Comparison of ENCODE assay signal across 1 cellular context in genomic region chr19:35232912-35233311, GRCh38.
TF ChIP-seq lines count a peak whose summit lies in the region.

No MANE protein-coding gene starts in this region.

TF ChIP-seq in HepG2, 621 proteins besides CTCF, POLR2A, EP300 and RAD21:
- TF ChIP-seq TCF12 (IDR thresholded peaks at IDR 0.05) (no peak), TCF12 (CRISPR knock-in tag; IDR thresholded peaks at IDR 0.05) (no peak), ARID3A (IDR thresholded peaks at IDR 0.05; ENCODE audit: low read depth, low read length) (no peak), HNF4A (CRISPR knock-in tag; IDR thresholded peaks at IDR 0.05) (0 out of 2 replicates have a peak, but pooled peaks have one; percentile 18), NR2F1 (CRISPR knock-in tag; IDR thresholded peaks at IDR 0.05) (0 out of 4 replicates have a peak, but pooled peaks have one; percentile 30 to 32), SIX1 (CRISPR knock-in tag; IDR thresholded peaks at IDR 0.05; ENCODE audit: borderline replicate concordance) (peak; percentile 77; the same call in 1 of the 2 replicates), POGK (CRISPR knock-in tag; conservative IDR thresholded peaks at IDR 0.05) (no peak), NR2F6 (IDR thresholded peaks at IDR 0.05) (peak; percentile 42; the same call in 1 of the 2 replicates), NR2F6 (CRISPR knock-in tag; IDR thresholded peaks at IDR 0.05) (peak; percentile 56), CREB1 (IDR thresholded peaks at IDR 0.05) (peak; percentile 53), CREB1 (CRISPR knock-in tag; IDR thresholded peaks at IDR 0.05) (no peak), ZNF563 (CRISPR knock-in tag; IDR thresholded peaks at IDR 0.05) (no peak), SMC3 (IDR thresholded peaks at IDR 0.05; ENCODE audit: low read length) (no peak), NR2C2 (CRISPR knock-in tag; IDR thresholded peaks at IDR 0.05; ENCODE audit: borderline replicate concordance) (peak; percentile 40; the same call in 1 of the 2 replicates), SIX4 (CRISPR knock-in tag; IDR thresholded peaks at IDR 0.05) (0 out of 2 replicates have a peak, but pooled peaks have one; percentile 45)
